8 cellular contexts compared by ENCODE assay signal in the genomic region with DNA sequence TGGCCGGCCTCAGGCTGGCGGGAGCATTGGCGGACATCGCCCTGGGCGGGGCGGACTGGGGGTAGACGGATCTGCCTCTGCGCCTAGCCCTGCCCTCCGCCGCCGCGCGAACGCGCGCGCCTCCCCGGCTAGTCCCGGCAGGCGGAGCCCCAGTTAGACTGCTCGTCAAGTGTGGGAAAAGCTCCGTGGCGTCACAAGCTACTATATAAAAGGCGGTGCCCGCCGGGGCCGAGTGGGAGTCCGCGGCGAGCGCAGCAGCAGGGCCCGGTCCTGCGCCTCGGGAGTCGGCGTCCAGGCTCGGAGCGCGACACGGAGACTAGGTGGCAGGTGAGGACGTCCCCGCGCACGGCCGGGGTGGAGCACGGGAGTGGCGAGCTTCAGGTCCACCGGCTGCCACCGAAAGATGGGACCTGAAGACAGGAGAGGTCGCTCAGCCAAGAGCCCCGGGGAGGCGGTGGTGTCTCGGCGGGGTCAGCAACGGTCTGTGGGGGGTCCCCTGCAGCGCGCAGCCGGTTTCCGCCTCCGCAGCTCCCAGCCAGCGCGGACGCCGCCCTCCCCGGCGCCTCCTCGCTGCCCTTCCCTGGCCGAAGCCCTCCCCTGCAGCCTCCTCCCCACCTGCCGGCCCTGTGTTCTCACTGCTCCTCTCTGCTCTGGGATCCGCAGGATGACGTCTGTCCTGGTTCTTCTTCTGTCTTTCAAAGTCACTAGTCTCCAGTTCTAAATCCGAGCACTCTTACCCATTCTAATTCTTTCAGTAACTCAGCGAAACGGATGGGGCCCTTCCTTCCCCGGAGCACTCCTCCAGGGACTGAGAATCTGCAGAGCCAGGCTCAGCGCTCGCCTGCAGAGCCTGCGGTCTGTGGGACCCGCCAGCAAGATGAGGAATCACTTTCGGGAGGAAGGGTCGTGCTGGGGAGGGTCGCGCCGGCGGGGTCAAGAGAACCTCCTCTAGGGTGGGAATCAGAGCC. TPM values are rescaled to one million over a fixed set of nuclear protein-coding genes. Genes with fewer than 3 reads are reported as not detected.
DNase-seq lines count a peak whose midpoint lies in the region; ATAC-seq, FAIRE-seq and TF ChIP-seq lines count a peak whose summit lies in the region.

No MANE protein-coding gene starts in this region.

- DNase-seq in GM12864 (ENCODE audit: low read depth) (peak; percentile 40), NCI-H1436 (lab: John Stamatoyannopoulos, UW) (peak; percentile 53), T-helper 2 cell (peak; percentile 73 to 94 (median 85)), right atrium auricular region (ENCODE audit: low spot score) (peak; percentile 98), putamen (ENCODE audit: low spot score) (peak; percentile 88), urothelium cell line (ENCODE audit: low spot score) (peak; percentile 91)

- TF ChIP-seq CTCF in GM12864 (IDR thresholded peaks at IDR 0.05; ENCODE audit: low read depth, low read length, missing control alignments): no peak
- TF ChIP-seq CTCF in right atrium auricular region (IDR thresholded peaks at IDR 0.05): no peak

- H3K27ac ChIP-seq in angular gyrus (ENCODE audit: low read depth, low read length) (peak overlapping the region; percentile 89), right atrium auricular region (peak overlapping the region; percentile 89 to 94)

- H3K4me1 ChIP-seq in right atrium auricular region: peaks cover 0 to 22% of the 10 kb centered on the region in 2 donors

- peak; percentile 66 for ATAC-seq in HG02588 (IDR thresholded peaks at IDR 0.05; ENCODE audit: unreplicated experiment)

- H3K4me3 ChIP-seq in GM12864 (ENCODE audit: low read depth, low read length) (peak overlapping the region; percentile 74), right atrium auricular region (peak overlapping the region; percentile 71 to 79)

- no peaks in the 10 kb centered on the region for H3K36me3 ChIP-seq in right atrium auricular region

- no peaks in the 10 kb centered on the region for H3K27me3 ChIP-seq in right atrium auricular region

- FAIRE-seq in urothelium cell line (lab: Jason Lieb, UNC): no peak

- H3K9me3 ChIP-seq in right atrium auricular region: no peaks in the 10 kb centered on the region

RNA-seq across cellular contexts. Expression of a gene that starts 4.3 kb away (rescaled TPM):
- total RNA-seq in right atrium auricular region: 10 to 100 TPM in 1 of 2 donors, 1 to 10 TPM in 1; 9.5 to 11.3 TPM

RNA-seq across cellular contexts. Expression of a gene that starts 54.5 kb away (rescaled TPM):
- 10 to 100 TPM in 1 of 2 donors, 1 to 10 TPM in 1; 5.4 to 10.6 TPM for total RNA-seq in right atrium auricular region

Comparison
In these comparisons a context has a peak if more than half of its experiments do, and no peak if none do; other contexts are left out.
1. Peak in every context shown above with its lines: DNase-seq, ATAC-seq, H3K4me3 ChIP-seq and H3K27ac ChIP-seq.
2. DNase-seq: peak in every context shown above with its lines; median percentile 98 in right atrium auricular region; 91 in urothelium cell line; 88 in putamen; 85 in T-helper 2 cell; 53 in NCI-H1436; 40 in GM12864.